12 cellular contexts compared by ENCODE assay signal in genomic region chr20:63885264-63886053, GRCh38. TPM values are rescaled to one million over a fixed set of nuclear protein-coding genes. Genes with fewer than 3 reads are reported as not detected.
A peak's percentile ranks its signal among the peaks of the same experiment; 100 is the strongest.
DNase-seq lines count a peak whose midpoint lies in the region; ATAC-seq, FAIRE-seq and TF ChIP-seq lines count a peak whose summit lies in the region.
"Had no signal": no experiment of that assay in that cellular context is flagged by ENCODE, and none has a peak within 500 bp of the region (broad histone marks: within the 10 kb centered on the region; RNA-seq: fewer than 3 reads in every experiment).

No MANE protein-coding gene starts in this region.

- peak overlapping the region in 8 of 11 experiments; percentile 5 to 40 (median 15); a peak in 7 of 22 replicates for H3K4me2 ChIP-seq in BLaER1 treated with 17β-estradiol and CSF1 and Interleukin-3, amounts not matched to agents 10 nM and 100 nM
- no peak overlapping the region for H3K4me2 ChIP-seq in keratinocyte (ENCODE audit: control insufficient read depth, extremely low read depth, insufficient read depth, low read depth, low read length)

- TF ChIP-seq CTCF in keratinocyte (optimal IDR thresholded peaks at IDR 0.05 in 1 of 3, IDR thresholded peaks at IDR 0.05 in 1 of 3, conservative IDR thresholded peaks at IDR 0.05 in 1 of 3; ENCODE audit: extremely low read depth in 1 of 3, insufficient read depth in 2 of 3, low read length in 3 of 3), result no peak

- peaks cover 60% of the 10 kb centered on the region for H3K79me2 ChIP-seq in keratinocyte (ENCODE audit: control insufficient read depth, insufficient read depth, low read length)

- no peak overlapping the region for H3K4me3 ChIP-seq in BLaER1 treated with 17β-estradiol and CSF1 and Interleukin-3, amounts not matched to agents 10 nM and 100 nM
- H3K4me3 ChIP-seq in keratinocyte (ENCODE audit: control insufficient read depth in 2 of 3, extremely low read depth in 1 of 3, insufficient read depth in 2 of 3, low read depth in 1 of 3, low read length in 3 of 3), result no peak overlapping the region
- H3K4me3 ChIP-seq: thoracic aorta had no signal

- H3K9ac ChIP-seq in BLaER1 treated with 17β-estradiol and CSF1 and Interleukin-3, amounts not matched to agents 10 nM and 100 nM, result peak overlapping the region in 7 of 11 experiments; percentile 13 to 61 (median 36); a peak in 12 of 22 replicates
- H3K9ac ChIP-seq in keratinocyte (ENCODE audit: control insufficient read depth, extremely low read depth, insufficient read depth, low read length), result no peak overlapping the region
- H3K9ac ChIP-seq: parathyroid adenoma had no signal

- H3K9me3 ChIP-seq in BLaER1 treated with 17β-estradiol and CSF1 and Interleukin-3, amounts not matched to agents 10 nM and 100 nM (replicated peaks in 1 of 11), result no peaks in the 10 kb centered on the region
- no peaks in the 10 kb centered on the region for H3K9me3 ChIP-seq in keratinocyte (ENCODE audit: control insufficient read depth, low read depth, low read length)
- H3K9me3 ChIP-seq: thoracic aorta had no signal

- H3K9me1 ChIP-seq in keratinocyte (ENCODE audit: control insufficient read depth, extremely low read depth, insufficient read depth, low read length), result peaks cover 3% of the 10 kb centered on the region

- H3K27ac ChIP-seq in BLaER1 treated with 17β-estradiol and CSF1 and Interleukin-3, amounts not matched to agents 10 nM and 100 nM, result peak overlapping the region in 5 of 11 experiments; percentile 3 to 29 (median 19); a peak in 5 of 22 replicates
- peak overlapping the region; percentile 44 for H3K27ac ChIP-seq in keratinocyte (ENCODE audit: control insufficient read depth, insufficient read depth, low read length)
- H3K27ac ChIP-seq: parathyroid adenoma, thoracic aorta had no signal

- peaks cover 30 to 96% (median 63%) of the 10 kb centered on the region in 10 experiments for H3K4me1 ChIP-seq in BLaER1 treated with 17β-estradiol and CSF1 and Interleukin-3, amounts not matched to agents 10 nM and 100 nM
- H3K4me1 ChIP-seq in keratinocyte (ENCODE audit: control insufficient read depth, extremely low read depth, insufficient read depth, low read length), result peaks cover 44% of the 10 kb centered on the region
- H3K4me1 ChIP-seq: parathyroid adenoma had no signal

- no peaks in the 10 kb centered on the region for H3K27me3 ChIP-seq in BLaER1 treated with 17β-estradiol and CSF1 and Interleukin-3, amounts not matched to agents 10 nM and 100 nM
- no peaks in the 10 kb centered on the region for H3K27me3 ChIP-seq in keratinocyte (ENCODE audit: control insufficient read depth, extremely low read depth, insufficient read depth, low read length)

- DNase-seq in HTR-8/SVneo (ENCODE audit: insufficient read length, low spot score) (no peak), keratinocyte (ENCODE audit: low read depth, low spot score) (peak; percentile 63), NCI-H446 (lab: John Stamatoyannopoulos, UW) (no peak), NCI-H2171 (lab: John Stamatoyannopoulos, UW) (no peak)
- DNase-seq: effector memory CD4-positive, alpha-beta T cell; KBM-7; NCI-H1105 had no signal

- no peak for ATAC-seq in HG03045 (IDR thresholded peaks at IDR 0.05; ENCODE audit: unreplicated experiment)
- ATAC-seq: SK-N-SH treated with all-trans-retinoic acid at 6 μM for 48 hours had no signal

- no peak overlapping the region for H2AFZ ChIP-seq in keratinocyte (ENCODE audit: control insufficient read depth, low read length)
- H2AFZ ChIP-seq: parathyroid adenoma had no signal

- dilution Hi-C loops in keratinocyte (cut with MboI; ENCODE audit: extremely low pct_ligation_motif_present, low sequenced_read_pairs), result no loop called here

- FAIRE-seq in HTR-8/SVneo (lab: Jason Lieb, UNC) (peak; percentile 92), keratinocyte (lab: Jason Lieb, UNC) (peak; percentile 43)

- peaks cover 95 to 100% (median 97%) of the 10 kb centered on the region in 11 experiments for H3K36me3 ChIP-seq in BLaER1 treated with 17β-estradiol and CSF1 and Interleukin-3, amounts not matched to agents 10 nM and 100 nM
- H3K36me3 ChIP-seq in keratinocyte (ENCODE audit: control insufficient read depth in 2 of 2, extremely low read depth in 1 of 2, insufficient read depth in 2 of 2, low read length in 2 of 2), result peaks cover 53 to 58% of the 10 kb centered on the region in 2 experiments

- H4K20me1 ChIP-seq in BLaER1 treated with 17β-estradiol and CSF1 and Interleukin-3, amounts not matched to agents 10 nM and 100 nM, result peaks cover 85 to 100% (median 100%) of the 10 kb centered on the region in 11 experiments
- peaks cover 32% of the 10 kb centered on the region for H4K20me1 ChIP-seq in keratinocyte (ENCODE audit: control insufficient read depth, extremely low read depth, insufficient read depth, low read length)

RNA-seq across cellular contexts. Expression of gene DNAJC5, which starts 9.5 kb away (rescaled TPM):
- polyA plus RNA-seq in keratinocyte, result 43.7 to 62.0 TPM (median 59.0 TPM) in 3 replicates
- polyA plus RNA-seq in keratinocyte (2011; ENCODE audit: low read depth), result 19.8 TPM
- polyA plus RNA-seq in keratinocyte (2011; cell fraction: cytosol; rRNA removed), result 33.5 and 57.9 TPM in 2 replicates
- polyA plus RNA-seq in keratinocyte (2011; cell fraction: nucleus; rRNA removed), result 62.9 and 73.4 TPM in 2 replicates
- polyA plus RNA-seq in keratinocyte (2012; ENCODE audit: low replicate concordance), result 36.8 and 69.6 TPM in 2 replicates
- 69.2 to 101 TPM (median 96.1 TPM) in 3 replicates for polyA minus RNA-seq in keratinocyte
- polyA minus RNA-seq in keratinocyte (2011; cell fraction: cytosol; rRNA and poly(A)+ RNA removed), result 107 TPM
- polyA minus RNA-seq in keratinocyte (2011; cell fraction: nucleus; rRNA and poly(A)+ RNA removed), result 72.7 and 86.0 TPM in 2 replicates

RNA-seq across cellular contexts. Expression of gene TPD52L2, which starts 20.4 kb away (rescaled TPM):
- 177 to 208 TPM (median 200 TPM) in 3 replicates for polyA plus RNA-seq in keratinocyte
- 70.9 TPM for polyA plus RNA-seq in keratinocyte (2011; ENCODE audit: low read depth)
- 210 and 229 TPM in 2 replicates for polyA plus RNA-seq in keratinocyte (2011; cell fraction: cytosol; rRNA removed)
- 150 and 178 TPM in 2 replicates for polyA plus RNA-seq in keratinocyte (2011; cell fraction: nucleus; rRNA removed)
- 124 and 144 TPM in 2 replicates for polyA plus RNA-seq in keratinocyte (2012; ENCODE audit: low replicate concordance)
- 112 to 135 TPM (median 117 TPM) in 3 replicates for polyA minus RNA-seq in keratinocyte
- polyA minus RNA-seq in keratinocyte (2011; cell fraction: cytosol; rRNA and poly(A)+ RNA removed), result 247 TPM
- 75.1 and 94.8 TPM in 2 replicates for polyA minus RNA-seq in keratinocyte (2011; cell fraction: nucleus; rRNA and poly(A)+ RNA removed)

RNA-seq across cellular contexts. Expression of gene ABHD16B, which starts 24.2 kb away (rescaled TPM):
- polyA plus RNA-seq in keratinocyte, result not detected in 3 replicates
- not detected for polyA plus RNA-seq in keratinocyte (2011; ENCODE audit: low read depth)
- polyA plus RNA-seq in keratinocyte (2011; cell fraction: cytosol; rRNA removed), result not detected in 2 replicates
- polyA plus RNA-seq in keratinocyte (2011; cell fraction: nucleus; rRNA removed), result not detected in 2 replicates
- not detected in 2 replicates for polyA plus RNA-seq in keratinocyte (2012; ENCODE audit: low replicate concordance)
- polyA minus RNA-seq in keratinocyte, result not detected in 3 replicates
- polyA minus RNA-seq in keratinocyte (2011; cell fraction: cytosol; rRNA and poly(A)+ RNA removed), result not detected
- not detected in 2 replicates for polyA minus RNA-seq in keratinocyte (2011; cell fraction: nucleus; rRNA and poly(A)+ RNA removed)

RNA-seq across cellular contexts. Expression of gene ZBTB46, which starts 54.4 kb away (rescaled TPM):
- polyA plus RNA-seq in keratinocyte, result 0.12 to 0.18 TPM (median 0.13 TPM) in 3 replicates
- 0.29 TPM for polyA plus RNA-seq in keratinocyte (2011; ENCODE audit: low read depth)
- polyA plus RNA-seq in keratinocyte (2011; cell fraction: cytosol; rRNA removed), result 0.06 and 0.16 TPM in 2 replicates
- polyA plus RNA-seq in keratinocyte (2011; cell fraction: nucleus; rRNA removed), result 0.24 and 0.40 TPM in 2 replicates
- 0.38 and 0.73 TPM in 2 replicates for polyA plus RNA-seq in keratinocyte (2012; ENCODE audit: low replicate concordance)
- polyA minus RNA-seq in keratinocyte, result 0.46 to 1.4 TPM (median 0.56 TPM) in 3 replicates
- 3.3 TPM for polyA minus RNA-seq in keratinocyte (2011; cell fraction: cytosol; rRNA and poly(A)+ RNA removed)
- 0.62 and 0.84 TPM in 2 replicates for polyA minus RNA-seq in keratinocyte (2011; cell fraction: nucleus; rRNA and poly(A)+ RNA removed)
